ENCODE assay signal across 15 cellular contexts in genomic region chr15:88645171-88646087, GRCh38. TPM values are rescaled to one million over a fixed set of nuclear protein-coding genes. Genes with fewer than 3 reads are reported as not detected.
A peak's percentile ranks its signal among the peaks of the same experiment; 100 is the strongest.
DNase-seq lines count a peak whose midpoint lies in the region; ATAC-seq, FAIRE-seq and TF ChIP-seq lines count a peak whose summit lies in the region.
"Had no signal": no experiment of that assay in that cellular context is flagged by ENCODE, and none has a peak within 500 bp of the region (broad histone marks: within the 10 kb centered on the region; RNA-seq: fewer than 3 reads in every experiment).

No MANE protein-coding gene starts in this region.

- no peaks in the 10 kb centered on the region for H3K27me3 Mint-ChIP-seq in activated CD4-positive, alpha-beta T cell treated with anti-CD3 and anti-CD28 coated beads, Interleukin-2, amount 10 ng/mL, durations not matched to agents 24 days and 14 days

- intact Hi-C loops in activated CD4-positive, alpha-beta T cell treated with anti-CD3 and anti-CD28 coated beads, Interleukin-2, amount 10 ng/mL, durations not matched to agents 24 days and 14 days (cut with micrococcal nuclease) = no loop called here
- intact Hi-C loops in GM12878 (cut with micrococcal nuclease; ENCODE audit: unreplicated experiment) = no loop called here
- intact Hi-C loops in esophagus squamous epithelium (cut with DNase I) = no loop called here

- peak overlapping the region; percentile 80 for H3K4me2 ChIP-seq in Karpas-422 (ENCODE audit: low read depth, low read length, poor library complexity, severe bottlenecking)
- H3K4me2 ChIP-seq in GM12878 (ENCODE audit: control insufficient read depth, insufficient read depth) = no peak overlapping the region
- H3K4me2 ChIP-seq: hepatocyte had no signal

- no peak for DNase-seq in activated CD4-positive, alpha-beta T cell treated with anti-CD3 and anti-CD28 coated beads, Interleukin-2, amount 10 ng/mL, durations not matched to agents 24 days and 14 days
- no peak for DNase-seq in activated CD4-positive, alpha-beta T cell treated with anti-CD3 and anti-CD28 coated beads for 48 hours
- peak; percentile 58 for DNase-seq in Karpas-422
- DNase-seq in GM12878 (ENCODE audit: low read depth, low spot score) = no peak
- DNase-seq in stimulated activated CD8-positive, alpha-beta memory T cell treated with anti-CD3 and anti-CD28 coated beads, Interleukin-4, amount 100 ng/mL, for 48 hours = peak; percentile 17
- no peak for DNase-seq in esophagus squamous epithelium (lab: John Stamatoyannopoulos, UW)
- DNase-seq: COR-L47; NCI-H187 treated with DMSO at 0.1 percent for 48 hours; NCI-H524; stimulated activated CD4-positive, alpha-beta T cell treated with anti-CD3 and anti-CD28 coated beads, Interleukin-2, amount 100 ng/mL, for 48 hours had no signal

- peak overlapping the region; percentile 71 for H3K9ac ChIP-seq in Karpas-422 (ENCODE audit: low read length)
- H3K9ac ChIP-seq in GM12878 (ENCODE audit: control insufficient read depth, insufficient read depth, low read length) = no peak overlapping the region

- no TSS peak for BruUV-seq in GM12878 (replicated peaks; lab: Mats Ljungman, UMichigan)

- H3K27ac ChIP-seq in Karpas-422 (ENCODE audit: low read length) (peak overlapping the region; percentile 95), GM12878 (ENCODE audit: control insufficient read depth, insufficient read depth) (no peak overlapping the region), esophagus squamous epithelium (no peak overlapping the region)
- H3K27ac ChIP-seq: adrenal gland, hepatocyte had no signal

- CTCF ChIA-PET in GM12878 (lab: Yijun Ruan, JAX) = interaction anchor here (0.6 to 1.1 kb wide), 4 partner anchors 19 to 717 kb away, joined by 3 to 4 read pairs (median 3); no protein-coding TSS in a partner anchor

- no peak overlapping the region for H2AFZ ChIP-seq in Karpas-422 (ENCODE audit: low read length)
- H2AFZ ChIP-seq in GM12878 (ENCODE audit: control insufficient read depth, low read depth, low read length) = no peak overlapping the region
- H2AFZ ChIP-seq: hepatocyte had no signal

- 93% methylated on average over 14 of the region's 14 CpGs for WGBS in GM12878 (ENCODE audit: insufficient coverage, insufficient replicate concordance, low lambda C conversion rate, missing lambda C conversion rate)
- 90% methylated on average over 14 of the region's 14 CpGs for WGBS in esophagus squamous epithelium, 2 donors

- ATAC-seq in GM12878 (no peak), GM21825 (IDR thresholded peaks at IDR 0.05; ENCODE audit: unreplicated experiment) (no peak), HG02852 (IDR thresholded peaks at IDR 0.05; ENCODE audit: unreplicated experiment) (no peak)

- peak overlapping the region; percentile 62 for H3K4me3 ChIP-seq in Karpas-422 (ENCODE audit: low read length)
- H3K4me3 ChIP-seq in GM12878 = no peak overlapping the region
- H3K4me3 ChIP-seq in esophagus squamous epithelium = no peak overlapping the region
- H3K4me3 ChIP-seq: adrenal gland, hepatocyte had no signal

- no peaks in the 10 kb centered on the region for H4K20me1 ChIP-seq in Karpas-422 (ENCODE audit: insufficient read depth, low read depth, low read length)
- H4K20me1 ChIP-seq in GM12878 (ENCODE audit: control insufficient read depth, insufficient read depth) = peaks cover 2% of the 10 kb centered on the region; the same call in 1 of the 2 replicates

- H3K27ac Mint-ChIP-seq in activated CD4-positive, alpha-beta T cell treated with anti-CD3 and anti-CD28 coated beads, Interleukin-2, amount 10 ng/mL, durations not matched to agents 24 days and 14 days = peak overlapping the region; percentile 53

- TF ChIP-seq EP300 in GM12878 (IDR thresholded peaks at IDR 0.05; ENCODE audit: borderline replicate concordance in 1 of 2, control insufficient read depth in 1 of 2, low read depth in 2 of 2, low read length in 2 of 2) = no peak

- in situ Hi-C loops in GM12878 (cut with MboI) = no loop called here

- RAD21 ChIA-PET in GM12878 (lab: Charles Lee; ENCODE audit: unreplicated experiment) = interaction anchor here (2.1 to 2.8 kb wide), 2 partner anchors 19 to 21 kb away, joined by 6 to 7 read pairs; no protein-coding TSS in a partner anchor

- peaks cover 39% of the 10 kb centered on the region for H3K36me3 Mint-ChIP-seq in activated CD4-positive, alpha-beta T cell treated with anti-CD3 and anti-CD28 coated beads, Interleukin-2, amount 10 ng/mL, durations not matched to agents 24 days and 14 days (ENCODE audit: low read depth)

- H3K79me2 ChIP-seq in Karpas-422 (ENCODE audit: low read length) (peaks cover 13% of the 10 kb centered on the region), GM12878 (ENCODE audit: control insufficient read depth, insufficient read depth, low read length) (peaks cover 24% of the 10 kb centered on the region)
- H3K79me2 ChIP-seq: hepatocyte had no signal

- SMC1A ChIA-PET in GM12878 (lab: Charles Lee; ENCODE audit: uncharacterized antibody, unreplicated experiment) = interaction anchor here (0.8 to 1.2 kb wide), 3 partner anchors 10 to 56 kb away, joined by 3 to 4 read pairs (median 3); no protein-coding TSS in a partner anchor

- peaks cover 83% of the 10 kb centered on the region for H3K4me1 ChIP-seq in Karpas-422 (ENCODE audit: low read length)
- peaks cover 48% of the 10 kb centered on the region for H3K4me1 ChIP-seq in GM12878 (ENCODE audit: control insufficient read depth, insufficient read depth, low read length)
- H3K4me1 ChIP-seq in esophagus squamous epithelium = peaks cover 9 to 38% (median 28%) of the 10 kb centered on the region in 3 donors

- FAIRE-seq in GM12878 (lab: Jason Lieb, UNC) = no peak
- FAIRE-seq: urothelium cell line had no signal

- TF ChIP-seq RAD21 in GM12878 (IDR thresholded peaks at IDR 0.05; ENCODE audit: insufficient read depth, low read depth, low read length) = no peak

- POLR2A ChIA-PET in GM12878 (lab: Charles Lee) = interaction anchor here (1.0 to 2.0 kb wide), 2 partner anchors 11 to 23 kb away, joined by 3 to 7 read pairs; no protein-coding TSS in a partner anchor

- no peaks in the 10 kb centered on the region for H3K9me3 Mint-ChIP-seq in activated CD4-positive, alpha-beta T cell treated with anti-CD3 and anti-CD28 coated beads, Interleukin-2, amount 10 ng/mL, durations not matched to agents 24 days and 14 days

- H3K9me3 ChIP-seq in Karpas-422 (ENCODE audit: low read length) = no peaks in the 10 kb centered on the region
- H3K9me3 ChIP-seq in GM12878 (replicated peaks; ENCODE audit: control insufficient read depth, insufficient read depth, low read length) = no peaks in the 10 kb centered on the region
- no peaks in the 10 kb centered on the region for H3K9me3 ChIP-seq in esophagus squamous epithelium
- H3K9me3 ChIP-seq: adrenal gland had no signal

- H3K36me3 ChIP-seq in Karpas-422 (ENCODE audit: insufficient read depth, low read length) (no peaks in the 10 kb centered on the region; the same call in 1 of the 2 replicates), GM12878 (ENCODE audit: control insufficient read depth in 2 of 2, insufficient read depth in 2 of 2, low read length in 1 of 2) (peaks cover 0 to 4% of the 10 kb centered on the region in 2 experiments), esophagus squamous epithelium (peaks cover 0 to 8% (median 0%) of the 10 kb centered on the region in 3 donors)
- H3K36me3 ChIP-seq: adrenal gland had no signal

- no peak overlapping the region for H3K4me3 Mint-ChIP-seq in activated CD4-positive, alpha-beta T cell treated with anti-CD3 and anti-CD28 coated beads, Interleukin-2, amount 10 ng/mL, durations not matched to agents 24 days and 14 days

- TF ChIP-seq CTCF in GM12878 (IDR thresholded peaks at IDR 0.05 in 2 of 3, conservative IDR thresholded peaks at IDR 0.05 in 1 of 3; ENCODE audit: control insufficient read depth in 2 of 3, extremely low read depth in 1 of 3, insufficient read depth in 1 of 3, low read depth in 3 of 3, low read length in 3 of 3) = no peak
- TF ChIP-seq CTCF in esophagus squamous epithelium (IDR thresholded peaks at IDR 0.05) = no peak

- no peaks in the 10 kb centered on the region for H3K9me2 ChIP-seq in Karpas-422 (replicated peaks; ENCODE audit: insufficient read depth, low read length)

- TF ChIP-seq POLR2A in GM12878 (IDR thresholded peaks at IDR 0.05; ENCODE audit: low read depth, low read length) (peak; percentile 43; the same call in 1 of the 2 replicates), esophagus squamous epithelium (IDR thresholded peaks at IDR 0.05) (no peak)

- peaks cover 49% of the 10 kb centered on the region for H3K4me1 Mint-ChIP-seq in activated CD4-positive, alpha-beta T cell treated with anti-CD3 and anti-CD28 coated beads, Interleukin-2, amount 10 ng/mL, durations not matched to agents 24 days and 14 days

- H3K27me3 ChIP-seq in Karpas-422 (ENCODE audit: low read length) (no peaks in the 10 kb centered on the region), GM12878 (replicated peaks in 1 of 2; ENCODE audit: control insufficient read depth in 2 of 2, insufficient read depth in 2 of 2, low read length in 1 of 2) (no peaks in the 10 kb centered on the region), esophagus squamous epithelium (no peaks in the 10 kb centered on the region)
- H3K27me3 ChIP-seq: adrenal gland, hepatocyte had no signal

RNA-seq across cellular contexts. Expression of gene ISG20, which starts 6.6 kb away (rescaled TPM):
- 33.9 and 35.5 TPM in 2 replicates for total RNA-seq in activated CD4-positive, alpha-beta T cell treated with anti-CD3 and anti-CD28 coated beads, Interleukin-2, amount 10 ng/mL, durations not matched to agents 24 days and 14 days
- 112 and 259 TPM in 2 replicates for total RNA-seq in Karpas-422 (2014; rRNA removed; shearing (Covaris generic); ENCODE audit: low replicate concordance)
- 14.5 and 16.0 TPM in 2 replicates for total RNA-seq in GM12878 (2013; cell fraction: nucleolus; rRNA removed)
- 210 and 228 TPM in 2 replicates for total RNA-seq in GM12878 (2014; rRNA removed)
- 48.5 and 53.8 TPM in 2 replicates for total RNA-seq in GM12878 (2014; rRNA removed; fragmentation: Illumina TruSeq; extraction: Trizol)
- total RNA-seq in GM12878 (2021) = 76.5 and 90.2 TPM in 2 replicates
- 45.4 TPM for polyA plus RNA-seq in GM12878 (2011; ENCODE audit: low read depth)
- polyA plus RNA-seq in GM12878 (2011; rRNA removed) = 46.6 and 182 TPM in 2 replicates
- polyA plus RNA-seq in GM12878 (2011; cell fraction: cytosol; rRNA removed) = 210 and 386 TPM in 2 replicates
- polyA plus RNA-seq in GM12878 (2011; cell fraction: nucleus; rRNA removed) = 219 and 271 TPM in 2 replicates
- polyA plus RNA-seq in GM12878 (2012) = 145 and 222 TPM in 2 replicates
- polyA plus RNA-seq in GM12878 (2014; fragmentation: Illumina TruSeq; extraction: Trizol) = 3.5 and 23.4 TPM in 2 replicates
- 10 to 100 TPM; 49.6 to 92.9 TPM for polyA plus RNA-seq in GM12878 (2014; fragmentation: Nextera tagmentation; extraction: Ambion mirVana)
- polyA plus RNA-seq in GM12878 (2014; rRNA removed) = 177 and 251 TPM in 2 replicates
- 10 to 100 TPM; 80.7 to 91.1 TPM for polyA plus RNA-seq in GM12878 (2016; fragmentation: Nextera tagmentation; extraction: Ambion mirVana)
- 49.6 and 80.3 TPM in 2 replicates for polyA minus RNA-seq in GM12878 (2011; rRNA and poly(A)+ RNA removed)
- 44.1 and 44.6 TPM in 2 replicates for polyA minus RNA-seq in GM12878 (2011; cell fraction: cytosol; rRNA and poly(A)+ RNA removed)
- polyA minus RNA-seq in GM12878 (2011; cell fraction: nucleus; rRNA and poly(A)+ RNA removed) = 38.3 and 60.6 TPM in 2 replicates
- 10 to 100 TPM; 14.0 to 24.1 (median 19.7) TPM for total RNA-seq in esophagus squamous epithelium

RNA-seq across cellular contexts. Expression of gene AEN, which starts 24.3 kb away (rescaled TPM):
- total RNA-seq in activated CD4-positive, alpha-beta T cell treated with anti-CD3 and anti-CD28 coated beads, Interleukin-2, amount 10 ng/mL, durations not matched to agents 24 days and 14 days = 72.4 and 75.7 TPM in 2 replicates
- total RNA-seq in Karpas-422 (2014; rRNA removed; shearing (Covaris generic); ENCODE audit: low replicate concordance) = 18.1 and 36.3 TPM in 2 replicates
- 74.1 and 86.4 TPM in 2 replicates for total RNA-seq in GM12878 (2013; cell fraction: nucleolus; rRNA removed)
- total RNA-seq in GM12878 (2014; rRNA removed) (76.0 and 81.2 TPM in 2 replicates), GM12878 (2014; rRNA removed; fragmentation: Illumina TruSeq; extraction: Trizol) (39.9 and 44.5 TPM in 2 replicates), GM12878 (2021) (67.2 and 74.4 TPM in 2 replicates), esophagus squamous epithelium (10 to 100 TPM; 13.4 to 31.4 (median 18.1) TPM)
- polyA plus RNA-seq in GM12878 (2011; ENCODE audit: low read depth) = 14.7 TPM
- polyA plus RNA-seq in GM12878 (2011; rRNA removed) (32.5 and 44.7 TPM in 2 replicates), GM12878 (2014; fragmentation: Illumina TruSeq; extraction: Trizol) (25.8 and 33.5 TPM in 2 replicates), GM12878 (2014; fragmentation: Nextera tagmentation; extraction: Ambion mirVana) (10 to 100 TPM; 11.7 to 12.0 TPM), GM12878 (2014; rRNA removed) (62.8 and 66.1 TPM in 2 replicates), GM12878 (2016; fragmentation: Nextera tagmentation; extraction: Ambion mirVana) (10 to 100 TPM; 78.0 to 78.8 TPM)
- polyA plus RNA-seq in GM12878 (2011; cell fraction: cytosol; rRNA removed) = 46.2 and 62.0 TPM in 2 replicates
- 106 and 115 TPM in 2 replicates for polyA plus RNA-seq in GM12878 (2011; cell fraction: nucleus; rRNA removed)
- polyA plus RNA-seq in GM12878 (2012) = 23.8 and 31.0 TPM in 2 replicates
- polyA minus RNA-seq in GM12878 (2011; rRNA and poly(A)+ RNA removed) = 57.4 and 84.3 TPM in 2 replicates
- polyA minus RNA-seq in GM12878 (2011; cell fraction: cytosol; rRNA and poly(A)+ RNA removed) = 23.4 and 24.8 TPM in 2 replicates
- polyA minus RNA-seq in GM12878 (2011; cell fraction: nucleus; rRNA and poly(A)+ RNA removed) = 70.1 and 137 TPM in 2 replicates

Comparison
In these comparisons a context has a peak if more than half of its experiments do, and no peak if none do; other contexts are left out.
1. DNase-seq: peak in Karpas-422 (single experiment) and stimulated activated CD8-positive, alpha-beta memory T cell treated with anti-CD3 and anti-CD28 coated beads, Interleukin-4, amount 100 ng/mL, for 48 hours (single experiment); none in activated CD4-positive, alpha-beta T cell treated with anti-CD3 and anti-CD28 coated beads, Interleukin-2, amount 10 ng/mL, durations not matched to agents 24 days and 14 days (single experiment), activated CD4-positive, alpha-beta T cell treated with anti-CD3 and anti-CD28 coated beads for 48 hours (single experiment), GM12878 (single experiment) and esophagus squamous epithelium (single experiment).